ENCODE assay signal across 8 cellular contexts in genomic region chr6:100880149-100880900, GRCh38. TPM values are rescaled to one million over a fixed set of nuclear protein-coding genes. Genes with fewer than 3 reads are reported as not detected.
A peak's percentile ranks its signal among the peaks of the same experiment; 100 is the strongest.
DNase-seq lines count a peak whose midpoint lies in the region; ATAC-seq and TF ChIP-seq lines count a peak whose summit lies in the region.

No MANE protein-coding gene starts in this region.

- H3K27me3 Mint-ChIP-seq in activated naive CD8-positive, alpha-beta T cell, result no peaks in the 10 kb centered on the region
- peaks cover 3 to 15% (median 8%) of the 10 kb centered on the region in 3 donors for H3K27me3 Mint-ChIP-seq in immature natural killer cell (ENCODE audit: low read depth in 3 of 3)

- H3K27ac Mint-ChIP-seq in activated naive CD8-positive, alpha-beta T cell, result peak overlapping the region; percentile 99
- H3K27ac Mint-ChIP-seq in immature natural killer cell, result peak overlapping the region; percentile 95 to 100 (median 99)

- peaks cover 2% of the 10 kb centered on the region for H3K36me3 Mint-ChIP-seq in activated naive CD8-positive, alpha-beta T cell
- H3K36me3 Mint-ChIP-seq in immature natural killer cell, result no peaks in the 10 kb centered on the region

- H3K9me3 Mint-ChIP-seq in activated naive CD8-positive, alpha-beta T cell (ENCODE audit: low read depth), result no peaks in the 10 kb centered on the region
- no peaks in the 10 kb centered on the region for H3K9me3 Mint-ChIP-seq in immature natural killer cell

- no peaks in the 10 kb centered on the region for H3K4me1 ChIP-seq in BE2C

- H3K9me3 ChIP-seq in BE2C, result no peaks in the 10 kb centered on the region

- no peaks in the 10 kb centered on the region for H3K27me3 ChIP-seq in BE2C

- H3K4me3 Mint-ChIP-seq in activated naive CD8-positive, alpha-beta T cell, result peak overlapping the region; percentile 100
- peak overlapping the region; percentile 98 to 100 (median 100) for H3K4me3 Mint-ChIP-seq in immature natural killer cell

- DNase-seq in BE2C (no peak), HS-5 (ENCODE audit: low read depth) (peak; percentile 34), immature natural killer cell (no peak), substantia nigra (lab: John Stamatoyannopoulos, UW) (no peak), COLO829 (ENCODE audit: low spot score) (no peak), SHP77 treated with DMSO at 0.1 percent for 48 hours (lab: John Stamatoyannopoulos, UW) (no peak)

- H3K27ac ChIP-seq in substantia nigra (ENCODE audit: low read depth, low read length, poor library complexity, severe bottlenecking), result peak overlapping the region; percentile 83

- no peaks in the 10 kb centered on the region for H3K36me3 ChIP-seq in BE2C

- H3K4me1 Mint-ChIP-seq in activated naive CD8-positive, alpha-beta T cell (ENCODE audit: low read depth), result peaks cover 53% of the 10 kb centered on the region
- H3K4me1 Mint-ChIP-seq in immature natural killer cell, result peaks cover 44 to 68% of the 10 kb centered on the region in 2 donors

- ATAC-seq in HG03342 (IDR thresholded peaks at IDR 0.05; ENCODE audit: unreplicated experiment), result no peak

- no peak for TF ChIP-seq CTCF in BE2C (IDR thresholded peaks at IDR 0.05; ENCODE audit: low read depth, low read length)

- peak overlapping the region; percentile 69 for H3K4me3 ChIP-seq in BE2C (ENCODE audit: low read depth, low read length)

RNA-seq across cellular contexts. Expression of gene ASCC3, which starts 0.8 kb away (rescaled TPM):
- 13.0 TPM for polyA plus RNA-seq in BE2C (2012; ENCODE audit: insufficient read depth, insufficient read length, low read depth)
- 10 to 100 TPM in 2 of 3 donors, 1 to 10 TPM in 1; 9.3 to 30.9 (median 17.7) TPM for polyA plus RNA-seq in immature natural killer cell
